8 cellular contexts compared by ENCODE assay signal in genomic region chr16:2048116-2048543, GRCh38. TPM values are rescaled to one million over a fixed set of nuclear protein-coding genes. Genes with fewer than 3 reads are reported as not detected.
DNase-seq lines count a peak whose midpoint lies in the region; ATAC-seq and TF ChIP-seq lines count a peak whose summit lies in the region.

No MANE protein-coding gene starts in this region.

- H3K4me1 ChIP-seq in tibial artery = peaks cover 5 to 46% (median 36%) of the 10 kb centered on the region in 4 donors

- no peaks in the 10 kb centered on the region for H3K9me3 Mint-ChIP-seq in stimulated activated naive CD8-positive, alpha-beta T cell treated with anti-CD3 and anti-CD28 coated beads, Interleukin-15, Interleukin-2, amounts not matched to agents 100 ng/mL and 50 ng/mL, for 24 hours
- no peaks in the 10 kb centered on the region for H3K9me3 Mint-ChIP-seq in activated naive CD8-positive, alpha-beta T cell treated with anti-CD3 and anti-CD28 coated beads, Interleukin-2, amount 10 ng/mL, durations not matched to agents 7 days and 5 days

- no peak overlapping the region for H3K27ac Mint-ChIP-seq in stimulated activated naive CD8-positive, alpha-beta T cell treated with anti-CD3 and anti-CD28 coated beads, Interleukin-15, Interleukin-2, amounts not matched to agents 100 ng/mL and 50 ng/mL, for 24 hours
- H3K27ac Mint-ChIP-seq in activated naive CD8-positive, alpha-beta T cell treated with anti-CD3 and anti-CD28 coated beads, Interleukin-2, amount 10 ng/mL, durations not matched to agents 7 days and 5 days = peak overlapping the region; percentile 80

- no peaks in the 10 kb centered on the region for H3K9me3 ChIP-seq in tibial artery

- no peaks in the 10 kb centered on the region for H3K27me3 Mint-ChIP-seq in stimulated activated naive CD8-positive, alpha-beta T cell treated with anti-CD3 and anti-CD28 coated beads, Interleukin-15, Interleukin-2, amounts not matched to agents 100 ng/mL and 50 ng/mL, for 24 hours
- no peaks in the 10 kb centered on the region for H3K27me3 Mint-ChIP-seq in activated naive CD8-positive, alpha-beta T cell treated with anti-CD3 and anti-CD28 coated beads, Interleukin-2, amount 10 ng/mL, durations not matched to agents 7 days and 5 days

- H3K36me3 ChIP-seq in tibial artery = peaks cover 19 to 45% (median 29%) of the 10 kb centered on the region in 3 donors

- POLR2A ChIA-PET in activated naive CD8-positive, alpha-beta T cell treated with anti-CD3 and anti-CD28 coated beads, Interleukin-2, amount 10 ng/mL, durations not matched to agents 7 days and 5 days (lab: Charles Lee) = interaction anchor here (0.8 to 3.2 kb wide), 11 partner anchors 16 to 266 kb away, joined by 3 to 26 read pairs (median 4); partner anchors contain the start of genes NHERF2, NUBP2, RPS2 and SPSB3

- peaks cover 16% of the 10 kb centered on the region for H3K4me1 Mint-ChIP-seq in stimulated activated naive CD8-positive, alpha-beta T cell treated with anti-CD3 and anti-CD28 coated beads, Interleukin-15, Interleukin-2, amounts not matched to agents 100 ng/mL and 50 ng/mL, for 24 hours (ENCODE audit: low read depth)
- peaks cover 13% of the 10 kb centered on the region for H3K4me1 Mint-ChIP-seq in activated naive CD8-positive, alpha-beta T cell treated with anti-CD3 and anti-CD28 coated beads, Interleukin-2, amount 10 ng/mL, durations not matched to agents 7 days and 5 days

- ATAC-seq in stimulated activated naive CD8-positive, alpha-beta T cell treated with anti-CD3 and anti-CD28 coated beads, Interleukin-15, Interleukin-2, amounts not matched to agents 100 U/mL and 50 U/mL, for 24 hours = no peak
- peak; percentile 25 for ATAC-seq in activated naive CD8-positive, alpha-beta T cell treated with anti-CD3 and anti-CD28 coated beads, Interleukin-2, amount 10 ng/mL, durations not matched to agents 7 days and 5 days (ENCODE audit: low read depth)
- ATAC-seq in left colon (peak; percentile 20), GM19395 (IDR thresholded peaks at IDR 0.05; ENCODE audit: unreplicated experiment) (no peak)

- intact Hi-C loops in left colon (cut with DNase I, micrococcal nuclease) (no loop called here), tibial artery (cut with DNase I; ENCODE audit: low total_unique reads) (no loop called here)

- H3K27me3 ChIP-seq in tibial artery = no peaks in the 10 kb centered on the region

- H3K4me3 ChIP-seq in tibial artery = peak overlapping the region; percentile 85 to 91

- H3K27ac ChIP-seq in tibial artery = peak overlapping the region; percentile 69 to 80

- no peak for DNase-seq in stimulated activated naive CD8-positive, alpha-beta T cell treated with anti-CD3 and anti-CD28 coated beads, Interleukin-15, Interleukin-2, amounts not matched to agents 100 U/mL and 50 U/mL, for 24 hours
- no peak for DNase-seq in activated naive CD8-positive, alpha-beta T cell treated with anti-CD3 and anti-CD28 coated beads, Interleukin-2, amount 10 ng/mL, durations not matched to agents 7 days and 5 days
- DNase-seq in left colon (peak in 1 of 2 donors; percentile 62), tibial artery (no peak), NCI-H1105 treated with DMSO at 0.1 percent for 48 hours (lab: John Stamatoyannopoulos, UW) (no peak), NCI-H1930 (lab: John Stamatoyannopoulos, UW) (no peak)

- H3K36me3 Mint-ChIP-seq in stimulated activated naive CD8-positive, alpha-beta T cell treated with anti-CD3 and anti-CD28 coated beads, Interleukin-15, Interleukin-2, amounts not matched to agents 100 ng/mL and 50 ng/mL, for 24 hours (ENCODE audit: low read depth) = peaks cover 9% of the 10 kb centered on the region
- peaks cover 5% of the 10 kb centered on the region for H3K36me3 Mint-ChIP-seq in activated naive CD8-positive, alpha-beta T cell treated with anti-CD3 and anti-CD28 coated beads, Interleukin-2, amount 10 ng/mL, durations not matched to agents 7 days and 5 days

- TF ChIP-seq CTCF in tibial artery (IDR thresholded peaks at IDR 0.05) = no peak

- H3K4me3 Mint-ChIP-seq in stimulated activated naive CD8-positive, alpha-beta T cell treated with anti-CD3 and anti-CD28 coated beads, Interleukin-15, Interleukin-2, amounts not matched to agents 100 ng/mL and 50 ng/mL, for 24 hours = peak overlapping the region; percentile 90
- H3K4me3 Mint-ChIP-seq in activated naive CD8-positive, alpha-beta T cell treated with anti-CD3 and anti-CD28 coated beads, Interleukin-2, amount 10 ng/mL, durations not matched to agents 7 days and 5 days = peak overlapping the region; percentile 94

RNA-seq across cellular contexts. Expression of gene TSC2, which starts 0.3 kb away (rescaled TPM):
- 100 to 1,000 TPM; 113 to 125 TPM for total RNA-seq in activated naive CD8-positive, alpha-beta T cell treated with anti-CD3 and anti-CD28 coated beads, Interleukin-2, amount 10 ng/mL, durations not matched to agents 7 days and 5 days
- 100 to 1,000 TPM; 115 to 118 TPM for total RNA-seq in left colon

RNA-seq across cellular contexts. Expression of gene NTHL1, which starts 0.5 kb away (rescaled TPM):
- total RNA-seq in activated naive CD8-positive, alpha-beta T cell treated with anti-CD3 and anti-CD28 coated beads, Interleukin-2, amount 10 ng/mL, durations not matched to agents 7 days and 5 days = 10 to 100 TPM; 19.4 to 20.7 TPM
- total RNA-seq in left colon = 10 to 100 TPM; 27.3 to 29.5 TPM

RNA-seq across cellular contexts. Expression of gene NHERF2, which starts 21.4 kb away (rescaled TPM):
- total RNA-seq in activated naive CD8-positive, alpha-beta T cell treated with anti-CD3 and anti-CD28 coated beads, Interleukin-2, amount 10 ng/mL, durations not matched to agents 7 days and 5 days = 1 to 10 TPM; 4.2 to 4.3 TPM
- 10 to 100 TPM; 69.3 to 73.7 TPM for total RNA-seq in left colon

RNA-seq across cellular contexts. Expression of gene NPW, which starts 28.5 kb away (rescaled TPM):
- total RNA-seq in activated naive CD8-positive, alpha-beta T cell treated with anti-CD3 and anti-CD28 coated beads, Interleukin-2, amount 10 ng/mL, durations not matched to agents 7 days and 5 days = under 1 TPM in 1 of 2 experiments, not detected in 1; 0.42 TPM
- 1 to 10 TPM; 1.9 to 2.5 TPM for total RNA-seq in left colon

RNA-seq across cellular contexts. Expression of gene ZNF598, which starts 38.5 kb away (rescaled TPM):
- total RNA-seq in activated naive CD8-positive, alpha-beta T cell treated with anti-CD3 and anti-CD28 coated beads, Interleukin-2, amount 10 ng/mL, durations not matched to agents 7 days and 5 days = 10 to 100 TPM; 67.8 to 77.1 TPM
- 10 to 100 TPM; 45.8 to 52.8 TPM for total RNA-seq in left colon

Comparison
In these comparisons a context has a peak if more than half of its experiments do, and no peak if none do; other contexts are left out.
1. ATAC-seq: peak in activated naive CD8-positive, alpha-beta T cell treated with anti-CD3 and anti-CD28 coated beads, Interleukin-2, amount 10 ng/mL, durations not matched to agents 7 days and 5 days (single experiment) and left colon (single experiment); none in stimulated activated naive CD8-positive, alpha-beta T cell treated with anti-CD3 and anti-CD28 coated beads, Interleukin-15, Interleukin-2, amounts not matched to agents 100 U/mL and 50 U/mL, for 24 hours (single experiment) and GM19395 (single experiment).
2. RNA of gene NHERF2, which starts 21.4 kb away (total RNA-seq): 69.3 to 73.7 TPM in left colon; 4.2 to 4.3 TPM in activated naive CD8-positive, alpha-beta T cell treated with anti-CD3 and anti-CD28 coated beads, Interleukin-2, amount 10 ng/mL, durations not matched to agents 7 days and 5 days; every median in the first group is over 10 times any median in the second.